Comparison of ENCODE assay signal across 9 cellular contexts in genomic region chr15:62928242-62928995, GRCh38.
DNase-seq lines count a peak whose midpoint lies in the region; ATAC-seq and TF ChIP-seq lines count a peak whose summit lies in the region.
"Had no signal": no experiment of that assay in that cellular context is flagged by ENCODE, and none has a peak within 500 bp of the region (broad histone marks: within the 10 kb centered on the region; RNA-seq: fewer than 3 reads in every experiment).

No MANE protein-coding gene starts in this region.

- intact Hi-C loops in left colon (cut with DNase I, micrococcal nuclease) (no loop called here), ovary (cut with DNase I) (no loop called here)

- no peak for TF ChIP-seq POLR2A in ovary (IDR thresholded peaks at IDR 0.05)

- no peak overlapping the region for H3K27ac ChIP-seq in ovary
- H3K27ac ChIP-seq: SK-N-MC had no signal

- no peak overlapping the region for H3K4me3 ChIP-seq in astrocyte of the spinal cord (ENCODE audit: low read depth, low read length)
- no peak overlapping the region for H3K4me3 ChIP-seq in kidney epithelial cell (ENCODE audit: low read depth, low read length)
- H3K4me3 ChIP-seq in ovary: no peak overlapping the region
- H3K4me3 ChIP-seq: SK-N-MC had no signal

- TF ChIP-seq CTCF in astrocyte of the spinal cord (IDR thresholded peaks at IDR 0.05; ENCODE audit: low read depth, low read length) (peak; percentile 33), kidney epithelial cell (IDR thresholded peaks at IDR 0.05; ENCODE audit: insufficient read depth, low read length, poor library complexity, severe bottlenecking) (peak; percentile 23), ovary (IDR thresholded peaks at IDR 0.05) (no peak)

- peak; percentile 95 for DNase-seq in A172 (ENCODE audit: low spot score)
- peak; percentile 77 for DNase-seq in HS-5 (ENCODE audit: low read depth)
- DNase-seq in astrocyte of the spinal cord (ENCODE audit: low read depth, low spot score): peak; percentile 93
- peak; percentile 42 for DNase-seq in kidney epithelial cell (ENCODE audit: low read depth)
- DNase-seq in effector CD4-positive, alpha-beta T cell: no peak
- no peak for DNase-seq in left colon
- no peak for DNase-seq in ovary

- in situ Hi-C loops in astrocyte of the spinal cord (cut with HindIII; ENCODE audit: low sequenced_read_pairs): no loop called here

- H3K36me3 ChIP-seq in kidney epithelial cell (ENCODE audit: control insufficient read depth, insufficient read depth, low read length): no peaks in the 10 kb centered on the region
- H3K36me3 ChIP-seq in ovary: no peaks in the 10 kb centered on the region

- H3K9me3 ChIP-seq in ovary: no peaks in the 10 kb centered on the region

- no peaks in the 10 kb centered on the region for H3K4me1 ChIP-seq in ovary (ENCODE audit: insufficient read depth)

- ATAC-seq in left colon (no peak), HG02610 (IDR thresholded peaks at IDR 0.05; ENCODE audit: unreplicated experiment) (no peak)

- TF ChIP-seq EP300 in ovary (IDR thresholded peaks at IDR 0.05): no peak

- H3K27me3 ChIP-seq in kidney epithelial cell (ENCODE audit: control insufficient read depth, insufficient read depth, low read length): no peaks in the 10 kb centered on the region
- no peaks in the 10 kb centered on the region for H3K27me3 ChIP-seq in ovary

- WGBS in ovary, 3 donors: 49 to 51% (median 51%) methylated on average over 12 of the region's 12 CpGs

Comparison
In these comparisons a context has a peak if more than half of its experiments do, and no peak if none do; other contexts are left out.
1. DNase-seq: peak in A172 (single experiment), HS-5 (single experiment), astrocyte of the spinal cord (single experiment) and kidney epithelial cell (single experiment); none in effector CD4-positive, alpha-beta T cell (single experiment), left colon (0 of 2) and ovary (0 of 5).
2. CTCF ChIP-seq: peak in astrocyte of the spinal cord (single experiment) and kidney epithelial cell (single experiment); none in ovary (0 of 3).